Comparison of ENCODE assay signal across 2 cellular contexts in genomic region chr9:132801659-132802058, GRCh38.
TF ChIP-seq lines count a peak whose summit lies in the region.

No MANE protein-coding gene starts in this region.

TF ChIP-seq in GM23338, 12 proteins besides CTCF, POLR2A, EP300 and RAD21:
- TF ChIP-seq JUNB (IDR thresholded peaks at IDR 0.05; ENCODE audit: unreplicated experiment) (no peak), EZH2 (IDR thresholded peaks at IDR 0.05; ENCODE audit: low read depth, unreplicated experiment) (no peak), EZH2phosphoT487 (IDR thresholded peaks at IDR 0.05; ENCODE audit: unreplicated experiment) (no peak), CREB1 (CRISPR knock-in tag; IDR thresholded peaks at IDR 0.05; ENCODE audit: low read depth) (no peak), STAT1 (IDR thresholded peaks at IDR 0.05; ENCODE audit: unreplicated experiment) (no peak), POLR2AphosphoS5 (IDR thresholded peaks at IDR 0.05; ENCODE audit: low read depth) (no peak), ZNF331 (CRISPR knock-in tag; IDR thresholded peaks at IDR 0.05; ENCODE audit: low read depth) (no peak), NANOG (IDR thresholded peaks at IDR 0.05; ENCODE audit: borderline replicate concordance) (no peak), ZNF114 (CRISPR knock-in tag; IDR thresholded peaks at IDR 0.05) (no peak), ETS1 (IDR thresholded peaks at IDR 0.05) (no peak)
- TF ChIP-seq, protein P1, sequence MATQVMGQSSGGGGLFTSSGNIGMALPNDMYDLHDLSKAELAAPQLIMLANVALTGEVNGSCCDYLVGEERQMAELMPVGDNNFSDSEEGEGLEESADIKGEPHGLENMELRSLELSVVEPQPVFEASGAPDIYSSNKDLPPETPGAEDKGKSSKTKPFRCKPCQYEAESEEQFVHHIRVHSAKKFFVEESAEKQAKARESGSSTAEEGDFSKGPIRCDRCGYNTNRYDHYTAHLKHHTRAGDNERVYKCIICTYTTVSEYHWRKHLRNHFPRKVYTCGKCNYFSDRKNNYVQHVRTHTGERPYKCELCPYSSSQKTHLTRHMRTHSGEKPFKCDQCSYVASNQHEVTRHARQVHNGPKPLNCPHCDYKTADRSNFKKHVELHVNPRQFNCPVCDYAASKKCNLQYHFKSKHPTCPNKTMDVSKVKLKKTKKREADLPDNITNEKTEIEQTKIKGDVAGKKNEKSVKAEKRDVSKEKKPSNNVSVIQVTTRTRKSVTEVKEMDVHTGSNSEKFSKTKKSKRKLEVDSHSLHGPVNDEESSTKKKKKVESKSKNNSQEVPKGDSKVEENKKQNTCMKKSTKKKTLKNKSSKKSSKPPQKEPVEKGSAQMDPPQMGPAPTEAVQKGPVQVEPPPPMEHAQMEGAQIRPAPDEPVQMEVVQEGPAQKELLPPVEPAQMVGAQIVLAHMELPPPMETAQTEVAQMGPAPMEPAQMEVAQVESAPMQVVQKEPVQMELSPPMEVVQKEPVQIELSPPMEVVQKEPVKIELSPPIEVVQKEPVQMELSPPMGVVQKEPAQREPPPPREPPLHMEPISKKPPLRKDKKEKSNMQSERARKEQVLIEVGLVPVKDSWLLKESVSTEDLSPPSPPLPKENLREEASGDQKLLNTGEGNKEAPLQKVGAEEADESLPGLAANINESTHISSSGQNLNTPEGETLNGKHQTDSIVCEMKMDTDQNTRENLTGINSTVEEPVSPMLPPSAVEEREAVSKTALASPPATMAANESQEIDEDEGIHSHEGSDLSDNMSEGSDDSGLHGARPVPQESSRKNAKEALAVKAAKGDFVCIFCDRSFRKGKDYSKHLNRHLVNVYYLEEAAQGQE (IDR thresholded peaks at IDR 0.05; ENCODE audit: unreplicated experiment) = no peak
- TF ChIP-seq, protein P2, sequence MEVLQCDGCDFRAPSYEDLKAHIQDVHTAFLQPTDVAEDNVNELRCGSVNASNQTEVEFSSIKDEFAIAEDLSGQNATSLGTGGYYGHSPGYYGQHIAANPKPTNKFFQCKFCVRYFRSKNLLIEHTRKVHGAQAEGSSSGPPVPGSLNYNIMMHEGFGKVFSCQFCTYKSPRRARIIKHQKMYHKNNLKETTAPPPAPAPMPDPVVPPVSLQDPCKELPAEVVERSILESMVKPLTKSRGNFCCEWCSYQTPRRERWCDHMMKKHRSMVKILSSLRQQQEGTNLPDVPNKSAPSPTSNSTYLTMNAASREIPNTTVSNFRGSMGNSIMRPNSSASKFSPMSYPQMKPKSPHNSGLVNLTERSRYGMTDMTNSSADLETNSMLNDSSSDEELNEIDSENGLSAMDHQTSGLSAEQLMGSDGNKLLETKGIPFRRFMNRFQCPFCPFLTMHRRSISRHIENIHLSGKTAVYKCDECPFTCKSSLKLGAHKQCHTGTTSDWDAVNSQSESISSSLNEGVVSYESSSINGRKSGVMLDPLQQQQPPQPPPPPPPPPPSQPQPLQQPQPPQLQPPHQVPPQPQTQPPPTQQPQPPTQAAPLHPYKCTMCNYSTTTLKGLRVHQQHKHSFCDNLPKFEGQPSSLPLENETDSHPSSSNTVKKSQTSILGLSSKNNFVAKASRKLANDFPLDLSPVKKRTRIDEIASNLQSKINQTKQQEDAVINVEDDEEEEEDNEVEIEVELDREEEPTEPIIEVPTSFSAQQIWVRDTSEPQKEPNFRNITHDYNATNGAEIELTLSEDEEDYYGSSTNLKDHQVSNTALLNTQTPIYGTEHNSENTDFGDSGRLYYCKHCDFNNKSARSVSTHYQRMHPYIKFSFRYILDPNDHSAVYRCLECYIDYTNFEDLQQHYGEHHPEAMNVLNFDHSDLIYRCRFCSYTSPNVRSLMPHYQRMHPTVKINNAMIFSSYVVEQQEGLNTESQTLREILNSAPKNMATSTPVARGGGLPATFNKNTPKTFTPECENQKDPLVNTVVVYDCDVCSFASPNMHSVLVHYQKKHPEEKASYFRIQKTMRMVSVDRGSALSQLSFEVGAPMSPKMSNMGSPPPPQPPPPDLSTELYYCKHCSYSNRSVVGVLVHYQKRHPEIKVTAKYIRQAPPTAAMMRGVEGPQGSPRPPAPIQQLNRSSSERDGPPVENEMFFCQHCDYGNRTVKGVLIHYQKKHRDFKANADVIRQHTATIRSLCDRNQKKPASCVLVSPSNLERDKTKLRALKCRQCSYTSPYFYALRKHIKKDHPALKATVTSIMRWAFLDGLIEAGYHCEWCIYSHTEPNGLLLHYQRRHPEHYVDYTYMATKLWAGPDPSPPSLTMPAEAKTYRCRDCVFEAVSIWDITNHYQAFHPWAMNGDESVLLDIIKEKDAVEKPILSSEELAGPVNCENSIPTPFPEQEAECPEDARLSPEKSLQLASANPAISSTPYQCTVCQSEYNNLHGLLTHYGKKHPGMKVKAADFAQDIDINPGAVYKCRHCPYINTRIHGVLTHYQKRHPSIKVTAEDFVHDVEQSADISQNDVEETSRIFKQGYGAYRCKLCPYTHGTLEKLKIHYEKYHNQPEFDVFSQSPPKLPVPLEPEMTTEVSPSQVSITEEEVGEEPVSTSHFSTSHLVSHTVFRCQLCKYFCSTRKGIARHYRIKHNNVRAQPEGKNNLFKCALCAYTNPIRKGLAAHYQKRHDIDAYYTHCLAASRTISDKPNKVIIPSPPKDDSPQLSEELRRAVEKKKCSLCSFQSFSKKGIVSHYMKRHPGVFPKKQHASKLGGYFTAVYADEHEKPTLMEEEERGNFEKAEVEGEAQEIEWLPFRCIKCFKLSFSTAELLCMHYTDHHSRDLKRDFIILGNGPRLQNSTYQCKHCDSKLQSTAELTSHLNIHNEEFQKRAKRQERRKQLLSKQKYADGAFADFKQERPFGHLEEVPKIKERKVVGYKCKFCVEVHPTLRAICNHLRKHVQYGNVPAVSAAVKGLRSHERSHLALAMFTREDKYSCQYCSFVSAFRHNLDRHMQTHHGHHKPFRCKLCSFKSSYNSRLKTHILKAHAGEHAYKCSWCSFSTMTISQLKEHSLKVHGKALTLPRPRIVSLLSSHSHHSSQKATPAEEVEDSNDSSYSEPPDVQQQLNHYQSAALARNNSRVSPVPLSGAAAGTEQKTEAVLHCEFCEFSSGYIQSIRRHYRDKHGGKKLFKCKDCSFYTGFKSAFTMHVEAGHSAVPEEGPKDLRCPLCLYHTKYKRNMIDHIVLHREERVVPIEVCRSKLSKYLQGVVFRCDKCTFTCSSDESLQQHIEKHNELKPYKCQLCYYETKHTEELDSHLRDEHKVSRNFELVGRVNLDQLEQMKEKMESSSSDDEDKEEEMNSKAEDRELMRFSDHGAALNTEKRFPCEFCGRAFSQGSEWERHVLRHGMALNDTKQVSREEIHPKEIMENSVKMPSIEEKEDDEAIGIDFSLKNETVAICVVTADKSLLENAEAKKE (CRISPR knock-in tag; IDR thresholded peaks at IDR 0.05) = no peak

TF ChIP-seq in H1, 55 proteins besides CTCF, POLR2A, EP300 and RAD21:
- TF ChIP-seq KDM1A (IDR thresholded peaks at IDR 0.05; ENCODE audit: borderline replicate concordance, low read length) (0 out of 2 replicates have a peak, but pooled peaks have one; percentile 19), HDAC2 (IDR thresholded peaks at IDR 0.05; ENCODE audit: borderline replicate concordance in 1 of 2, low read depth in 2 of 2, low read length in 2 of 2) (no peak)
